20 cellular contexts compared by ENCODE assay signal in the genomic region with DNA sequence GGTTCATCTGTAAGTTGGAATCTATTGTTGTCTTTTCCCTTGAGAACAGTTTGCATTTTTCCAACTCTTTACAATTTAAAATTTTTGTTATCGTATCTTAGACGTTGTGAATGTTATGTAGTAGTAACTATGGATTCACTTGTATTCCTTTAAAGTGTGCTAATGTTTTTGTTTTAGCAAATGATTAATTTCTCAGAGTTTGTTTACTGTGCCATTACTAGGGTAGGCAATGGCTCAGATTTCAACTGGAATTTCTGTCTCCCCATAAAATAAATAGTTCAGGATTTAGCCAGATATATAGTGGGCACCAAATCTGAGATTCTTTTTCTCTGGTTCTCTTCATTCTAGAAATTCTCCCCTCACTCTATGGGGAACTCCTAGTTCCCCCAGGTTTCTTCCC.
DNase-seq lines count a peak whose midpoint lies in the region; ATAC-seq, FAIRE-seq and TF ChIP-seq lines count a peak whose summit lies in the region.
"Had no signal": no experiment of that assay in that cellular context is flagged by ENCODE, and none has a peak within 500 bp of the region (broad histone marks: within the 10 kb centered on the region; RNA-seq: fewer than 3 reads in every experiment).

No MANE protein-coding gene starts in this region.

- no peak for TF ChIP-seq EP300 in A549 (IDR thresholded peaks at IDR 0.05)

- intact Hi-C loops in left cardiac atrium (cut with DNase I), result no loop called here

- no peaks in the 10 kb centered on the region for H3K9me3 ChIP-seq in A549

- no peak overlapping the region for H3K27ac ChIP-seq in A549
- H3K27ac ChIP-seq: GM23248 had no signal

- H3K4me1 ChIP-seq in A549, result peaks cover 8% of the 10 kb centered on the region; the same call in 1 of the 3 replicates

- TF ChIP-seq CTCF in A549 (IDR thresholded peaks at IDR 0.05), result no peak
- no peak for TF ChIP-seq CTCF in D721Med (IDR thresholded peaks at IDR 0.05; ENCODE audit: insufficient read depth, missing control alignments)

- no peak for ATAC-seq in A549
- ATAC-seq in HG03442 (IDR thresholded peaks at IDR 0.05; ENCODE audit: unreplicated experiment), result no peak
- no peak for ATAC-seq in left cardiac atrium
- ATAC-seq: GM12878 had no signal

- DNase-seq in A549 (ENCODE audit: low read depth in 1 of 2, low spot score in 1 of 2) (no peak), D721Med (ENCODE audit: insufficient read length, low spot score) (no peak), left kidney (ENCODE audit: low read depth, low spot score) (peak; percentile 3), renal cortical epithelial cell (ENCODE audit: low read depth) (peak; percentile 56), left cardiac atrium (no peak)
- no peak for DNase-seq in activated CD4-positive, alpha-beta T cell treated with anti-CD3 and anti-CD28 coated beads, Interleukin-2, amount 50 U/mL, for 48 hours
- DNase-seq: 8988T; C1 segment of cervical spinal cord; CD4-positive, alpha-beta memory T cell; COR-L47; DMS 273 treated with DMSO at 0.1 percent for 48 hours; DND-41; GDM1; GM23248; H7; HCEC 1CT had no signal

- no peak for TF ChIP-seq RAD21 in A549 (conservative IDR thresholded peaks at IDR 0.05 in 1 of 2, IDR thresholded peaks at IDR 0.05 in 1 of 2)

- POLR2A ChIA-PET in A549 (lab: Yijun Ruan, JAX), result no interaction called here

- peak overlapping the region; percentile 40 for H3K4me2 ChIP-seq in A549

- CTCF ChIA-PET in A549 (lab: Yijun Ruan, JAX), result no interaction called here

- TF ChIP-seq POLR2A in A549 (IDR thresholded peaks at IDR 0.05; ENCODE audit: low read length), result no peak

- no peak overlapping the region for H3K4me3 ChIP-seq in A549
- H3K4me3 ChIP-seq: GM12878, GM23248 had no signal

- peak; percentile 13 for FAIRE-seq in A549 (lab: Jason Lieb, UNC)
- peak; percentile 58 for FAIRE-seq in D721Med (lab: Jason Lieb, UNC)
- FAIRE-seq: GM12878, GM19239, H1 had no signal

- WGBS in A549 (ENCODE audit: missing lambda C conversion rate), result 32% methylated on average over 2 of the region's 2 CpGs

TF ChIP-seq in A549, 52 proteins besides CTCF, POLR2A, EP300 and RAD21:
- TF ChIP-seq, protein P1, sequence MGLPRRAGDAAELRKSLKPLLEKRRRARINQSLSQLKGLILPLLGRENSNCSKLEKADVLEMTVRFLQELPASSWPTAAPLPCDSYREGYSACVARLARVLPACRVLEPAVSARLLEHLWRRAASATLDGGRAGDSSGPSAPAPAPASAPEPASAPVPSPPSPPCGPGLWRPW (IDR thresholded peaks at IDR 0.05), result no peak
- TF ChIP-seq HOXB13 (CRISPR knock-in tag; IDR thresholded peaks at IDR 0.05; ENCODE audit: low read depth) (no peak), NR3C1 (IDR thresholded peaks at IDR 0.05) (no peak), BHLHE40 (IDR thresholded peaks at IDR 0.05; ENCODE audit: low read depth, low read length) (no peak), RCOR1 (IDR thresholded peaks at IDR 0.05; ENCODE audit: low read depth, low read length) (no peak), NFE2L2 (conservative IDR thresholded peaks at IDR 0.05; ENCODE audit: low read length) (no peak), RNF2 (IDR thresholded peaks at IDR 0.05; ENCODE audit: borderline replicate concordance, low read depth) (no peak), HDAC2 (IDR thresholded peaks at IDR 0.05) (no peak), KDM5A (IDR thresholded peaks at IDR 0.05) (no peak), KDM1A (IDR thresholded peaks at IDR 0.05; ENCODE audit: low read depth) (no peak), RARB (CRISPR knock-in tag; IDR thresholded peaks at IDR 0.05) (no peak), ZSCAN20 (CRISPR knock-in tag; IDR thresholded peaks at IDR 0.05) (no peak), GATA3 (IDR thresholded peaks at IDR 0.05; ENCODE audit: borderline replicate concordance) (no peak), FOSB (CRISPR knock-in tag; IDR thresholded peaks at IDR 0.05) (no peak), JUNB (IDR thresholded peaks at IDR 0.05) (no peak)
- TF ChIP-seq, protein P2, sequence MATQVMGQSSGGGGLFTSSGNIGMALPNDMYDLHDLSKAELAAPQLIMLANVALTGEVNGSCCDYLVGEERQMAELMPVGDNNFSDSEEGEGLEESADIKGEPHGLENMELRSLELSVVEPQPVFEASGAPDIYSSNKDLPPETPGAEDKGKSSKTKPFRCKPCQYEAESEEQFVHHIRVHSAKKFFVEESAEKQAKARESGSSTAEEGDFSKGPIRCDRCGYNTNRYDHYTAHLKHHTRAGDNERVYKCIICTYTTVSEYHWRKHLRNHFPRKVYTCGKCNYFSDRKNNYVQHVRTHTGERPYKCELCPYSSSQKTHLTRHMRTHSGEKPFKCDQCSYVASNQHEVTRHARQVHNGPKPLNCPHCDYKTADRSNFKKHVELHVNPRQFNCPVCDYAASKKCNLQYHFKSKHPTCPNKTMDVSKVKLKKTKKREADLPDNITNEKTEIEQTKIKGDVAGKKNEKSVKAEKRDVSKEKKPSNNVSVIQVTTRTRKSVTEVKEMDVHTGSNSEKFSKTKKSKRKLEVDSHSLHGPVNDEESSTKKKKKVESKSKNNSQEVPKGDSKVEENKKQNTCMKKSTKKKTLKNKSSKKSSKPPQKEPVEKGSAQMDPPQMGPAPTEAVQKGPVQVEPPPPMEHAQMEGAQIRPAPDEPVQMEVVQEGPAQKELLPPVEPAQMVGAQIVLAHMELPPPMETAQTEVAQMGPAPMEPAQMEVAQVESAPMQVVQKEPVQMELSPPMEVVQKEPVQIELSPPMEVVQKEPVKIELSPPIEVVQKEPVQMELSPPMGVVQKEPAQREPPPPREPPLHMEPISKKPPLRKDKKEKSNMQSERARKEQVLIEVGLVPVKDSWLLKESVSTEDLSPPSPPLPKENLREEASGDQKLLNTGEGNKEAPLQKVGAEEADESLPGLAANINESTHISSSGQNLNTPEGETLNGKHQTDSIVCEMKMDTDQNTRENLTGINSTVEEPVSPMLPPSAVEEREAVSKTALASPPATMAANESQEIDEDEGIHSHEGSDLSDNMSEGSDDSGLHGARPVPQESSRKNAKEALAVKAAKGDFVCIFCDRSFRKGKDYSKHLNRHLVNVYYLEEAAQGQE (IDR thresholded peaks at IDR 0.05), result no peak
- TF ChIP-seq, protein P3, sequence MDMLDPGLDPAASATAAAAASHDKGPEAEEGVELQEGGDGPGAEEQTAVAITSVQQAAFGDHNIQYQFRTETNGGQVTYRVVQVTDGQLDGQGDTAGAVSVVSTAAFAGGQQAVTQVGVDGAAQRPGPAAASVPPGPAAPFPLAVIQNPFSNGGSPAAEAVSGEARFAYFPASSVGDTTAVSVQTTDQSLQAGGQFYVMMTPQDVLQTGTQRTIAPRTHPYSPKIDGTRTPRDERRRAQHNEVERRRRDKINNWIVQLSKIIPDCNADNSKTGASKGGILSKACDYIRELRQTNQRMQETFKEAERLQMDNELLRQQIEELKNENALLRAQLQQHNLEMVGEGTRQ (IDR thresholded peaks at IDR 0.05), result no peak
- TF ChIP-seq, protein P4, sequence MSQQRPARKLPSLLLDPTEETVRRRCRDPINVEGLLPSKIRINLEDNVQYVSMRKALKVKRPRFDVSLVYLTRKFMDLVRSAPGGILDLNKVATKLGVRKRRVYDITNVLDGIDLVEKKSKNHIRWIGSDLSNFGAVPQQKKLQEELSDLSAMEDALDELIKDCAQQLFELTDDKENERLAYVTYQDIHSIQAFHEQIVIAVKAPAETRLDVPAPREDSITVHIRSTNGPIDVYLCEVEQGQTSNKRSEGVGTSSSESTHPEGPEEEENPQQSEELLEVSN (IDR thresholded peaks at IDR 0.05; ENCODE audit: borderline replicate concordance, low read depth), result no peak

Comparison
In these comparisons a context has a peak if more than half of its experiments do, and no peak if none do; other contexts are left out.
1. DNase-seq: peak in left kidney (single experiment) and renal cortical epithelial cell (single experiment); none in A549 (0 of 2), D721Med (single experiment), activated CD4-positive, alpha-beta T cell treated with anti-CD3 and anti-CD28 coated beads, Interleukin-2, amount 50 U/mL, for 48 hours (0 of 2) and left cardiac atrium (single experiment).